16 cellular contexts compared by ENCODE assay signal in genomic region chr4:1321946-1322650, GRCh38.
"Had no signal": no experiment of that assay in that cellular context is flagged by ENCODE, and none has a peak within 500 bp of the region (broad histone marks: within the 10 kb centered on the region; RNA-seq: fewer than 3 reads in every experiment).

No MANE protein-coding gene starts in this region.

- H3K9me3 ChIP-seq: mucosa of descending colon, ovary, tibial artery had no signal

- FAIRE-seq: TTC549 had no signal

- ATAC-seq: foreskin keratinocyte; left ventricle myocardium superior; mucosa of descending colon; stimulated activated naive CD8-positive, alpha-beta T cell treated with anti-CD3 and anti-CD28 coated beads, Interleukin-15, Interleukin-2, amounts not matched to agents 100 U/mL and 50 U/mL, for 24 hours had no signal

- H3K27ac ChIP-seq: dorsolateral prefrontal cortex, foreskin keratinocyte, ovary, tibial artery had no signal

- H3K4me3 ChIP-seq: dorsolateral prefrontal cortex, mucosa of descending colon, ovary, tibial artery had no signal

- DNase-seq: activated CD4-positive, alpha-beta T cell treated with anti-CD3 and anti-CD28 coated beads, Interleukin-2, amount 50 U/mL, for 4 hours; activated naive CD4-positive, alpha-beta T cell; activated naive CD8-positive, alpha-beta T cell treated with anti-CD3 and anti-CD28 coated beads for 36 hours; activated T-cell treated with anti-CD3 and anti-CD28 coated beads for 4 hours; amniotic stem cell; dorsolateral prefrontal cortex; foreskin keratinocyte; glutamatergic neuron; left ventricle myocardium superior; mesenchymal stem cell; naive B cell; ovary; stimulated activated naive CD8-positive, alpha-beta T cell treated with anti-CD3 and anti-CD28 coated beads, Interleukin-15, Interleukin-2, amounts not matched to agents 100 U/mL and 50 U/mL, for 24 hours; tibial artery had no signal

- H3K36me3 ChIP-seq: ovary had no signal

- H3K27me3 ChIP-seq: dorsolateral prefrontal cortex, foreskin keratinocyte, ovary, tibial artery had no signal
